14 cellular contexts compared by ENCODE assay signal in the genomic region with DNA sequence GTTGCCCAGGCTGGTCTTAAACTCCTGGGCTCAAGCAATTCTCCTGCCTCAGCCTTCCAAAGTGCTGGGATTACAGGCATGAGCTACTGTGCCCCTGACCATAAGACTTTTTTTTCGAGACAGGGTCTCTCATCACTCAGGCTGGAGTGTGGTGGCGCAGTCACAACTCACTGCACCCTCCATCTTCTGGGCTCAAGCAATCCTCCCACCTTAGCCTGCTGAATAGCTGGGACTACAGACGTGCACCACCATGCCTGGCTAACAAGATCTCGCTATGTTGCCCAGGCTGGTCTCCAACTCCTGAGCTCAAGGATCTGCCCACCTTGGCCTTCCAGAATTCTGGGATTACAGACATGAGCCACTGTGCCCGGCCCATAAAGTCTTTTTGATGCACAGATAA. TPM values are rescaled to one million over a fixed set of nuclear protein-coding genes. Genes with fewer than 3 reads are reported as not detected.
DNase-seq lines count a peak whose midpoint lies in the region; ATAC-seq and TF ChIP-seq lines count a peak whose summit lies in the region.
"Had no signal": no experiment of that assay in that cellular context is flagged by ENCODE, and none has a peak within 500 bp of the region (broad histone marks: within the 10 kb centered on the region; RNA-seq: fewer than 3 reads in every experiment).

No MANE protein-coding gene starts in this region.

- H3K36me3 Mint-ChIP-seq in brain (peaks cover 17% of the 10 kb centered on the region), nephron progenitor cell (ENCODE audit: low read depth) (peaks cover 23% of the 10 kb centered on the region)

- H3K27ac ChIP-seq in SK-N-SH (ENCODE audit: low read depth in 2 of 2, low read length in 1 of 2) (no peak overlapping the region), HCT116 (ENCODE audit: low read depth, low read length) (no peak overlapping the region), Peyer's patch (no peak overlapping the region)

- peaks cover 36% of the 10 kb centered on the region for H3F3A ChIP-seq in SK-N-SH (replicated peaks; ENCODE audit: insufficient read depth)

- DNase-seq in SK-N-SH (no peak), HCT116 (ENCODE audit: low read depth, low spot score) (no peak), nephron progenitor cell (no peak), SK-N-DZ (ENCODE audit: low spot score) (no peak), EL (no peak), Peyer's patch (no peak)
- DNase-seq: 8988T, activated gamma-delta T cell treated with Interleukin-2 at 50 U/mL for 16 hours, esophagus squamous epithelium, GF-D8, small intestine had no signal

- TF ChIP-seq CTCF in SK-N-SH (IDR thresholded peaks at IDR 0.05) = no peak
- TF ChIP-seq CTCF in HCT116 (IDR thresholded peaks at IDR 0.05 in 2 of 3, conservative IDR thresholded peaks at IDR 0.05 in 1 of 3; ENCODE audit: borderline replicate concordance in 1 of 3, insufficient read depth in 1 of 3, low read depth in 2 of 3, low read length in 2 of 3) = no peak
- TF ChIP-seq CTCF in brain (conservative IDR thresholded peaks at IDR 0.05) = no peak
- TF ChIP-seq CTCF in nephron progenitor cell (IDR thresholded peaks at IDR 0.05) = no peak
- no peak for TF ChIP-seq CTCF in Peyer's patch (IDR thresholded peaks at IDR 0.05)

- CTCF ChIA-PET in SK-N-SH (lab: Yijun Ruan, JAX) = interaction anchor here (1.3 to 4.4 kb wide), 5 partner anchors 10 to 54 kb away, joined by 4 to 67 read pairs (median 5); partner anchors contain the start of genes CDC42SE1, MINDY1 and MLLT11
- CTCF ChIA-PET in HCT116 (lab: Charles Lee) = no interaction called here

- H3K9me3 Mint-ChIP-seq in brain = no peaks in the 10 kb centered on the region
- no peaks in the 10 kb centered on the region for H3K9me3 Mint-ChIP-seq in nephron progenitor cell

- TF ChIP-seq RAD21 in SK-N-SH (IDR thresholded peaks at IDR 0.05; ENCODE audit: low read length) (no peak), HCT116 (IDR thresholded peaks at IDR 0.05; ENCODE audit: low read depth) (no peak)

- ATAC-seq in SK-N-SH treated with all-trans-retinoic acid at 6 μM for 48 hours (no peak), HCT116 (no peak)
- ATAC-seq: activated CD4-positive, CD25-positive, alpha-beta regulatory T cell treated with anti-CD3 and anti-CD28 coated beads, Interleukin-2, amount 50 U/mL, for 24 hours had no signal

- no peak for TF ChIP-seq POLR2A in HCT116 (IDR thresholded peaks at IDR 0.05; ENCODE audit: borderline replicate concordance, extremely low read depth, insufficient read depth, insufficient read length)
- TF ChIP-seq POLR2A in Peyer's patch (IDR thresholded peaks at IDR 0.05) = no peak

- peak overlapping the region; percentile 58 to 97 (median 62) for H3K4me3 Mint-ChIP-seq in brain
- H3K4me3 Mint-ChIP-seq in nephron progenitor cell = peak overlapping the region; percentile 95

- no peaks in the 10 kb centered on the region for H4K20me1 ChIP-seq in SK-N-SH (ENCODE audit: insufficient read depth)
- H4K20me1 ChIP-seq in HCT116 (ENCODE audit: insufficient read depth) = no peaks in the 10 kb centered on the region

- no peaks in the 10 kb centered on the region for H3K27me3 ChIP-seq in SK-N-SH (ENCODE audit: insufficient read depth)
- H3K27me3 ChIP-seq in HCT116 (ENCODE audit: insufficient read depth, low read length) = no peaks in the 10 kb centered on the region
- no peaks in the 10 kb centered on the region for H3K27me3 ChIP-seq in Peyer's patch
- H3K27me3 ChIP-seq: esophagus squamous epithelium had no signal

- H3K9ac ChIP-seq in SK-N-SH = no peak overlapping the region
- H3K9ac ChIP-seq in HCT116 (ENCODE audit: low read length) = no peak overlapping the region

- no peak for TF ChIP-seq EP300 in SK-N-SH (IDR thresholded peaks at IDR 0.05; ENCODE audit: borderline replicate concordance in 1 of 2, low read depth in 1 of 2, low read length in 1 of 2)

- POLR2A ChIA-PET in SK-N-SH (lab: Yijun Ruan, JAX) (interaction anchor here (3.5 kb wide), 1 partner anchor 10 kb away, joined by 24 read pairs; the partner anchor contains the start of genes CDC42SE1 and MLLT11), HCT116 (lab: Charles Lee) (no interaction called here)

- H3K4me2 ChIP-seq in SK-N-SH = peak overlapping the region; percentile 95; the same call in 1 of the 2 replicates
- H3K4me2 ChIP-seq in HCT116 (ENCODE audit: low read length) = no peak overlapping the region

- H3K9me3 ChIP-seq in SK-N-SH = no peaks in the 10 kb centered on the region
- H3K9me3 ChIP-seq in HCT116 (ENCODE audit: control insufficient read depth in 1 of 2, insufficient read depth in 1 of 2, low read depth in 1 of 2, low read length in 2 of 2) = no peaks in the 10 kb centered on the region
- no peaks in the 10 kb centered on the region for H3K9me3 ChIP-seq in Peyer's patch
- H3K9me3 ChIP-seq: esophagus squamous epithelium had no signal

- H3K27ac Mint-ChIP-seq in brain (peak overlapping the region in 3 of 5 experiments; percentile 61 to 99 (median 80)), nephron progenitor cell (no peak overlapping the region)

- H3K79me2 ChIP-seq in SK-N-SH (ENCODE audit: insufficient read depth) (peaks cover 15% of the 10 kb centered on the region; the same call in 1 of the 2 replicates), HCT116 (ENCODE audit: insufficient read depth, low read length) (no peaks in the 10 kb centered on the region)

- peaks cover 34 to 41% of the 10 kb centered on the region in 2 experiments for H3K36me3 ChIP-seq in SK-N-SH (replicated peaks in 1 of 2; ENCODE audit: control insufficient read depth in 1 of 2, insufficient read depth in 2 of 2, low read length in 1 of 2)
- peaks cover 11 to 24% of the 10 kb centered on the region in 2 experiments; a peak in 3 of 4 replicates for H3K36me3 ChIP-seq in HCT116 (ENCODE audit: control insufficient read depth in 1 of 2, insufficient read depth in 2 of 2, low read length in 2 of 2)
- peaks cover 0 to 31% (median 1%) of the 10 kb centered on the region in 3 donors for H3K36me3 ChIP-seq in Peyer's patch

- H2AFZ ChIP-seq in SK-N-SH (ENCODE audit: low read depth) (no peak overlapping the region), HCT116 (ENCODE audit: low read depth, low read length, poor library complexity, severe bottlenecking) (no peak overlapping the region)

- peaks cover 39% of the 10 kb centered on the region for H3K4me1 Mint-ChIP-seq in brain
- peaks cover 59% of the 10 kb centered on the region for H3K4me1 Mint-ChIP-seq in nephron progenitor cell

- H3K4me3 ChIP-seq in SK-N-SH (ENCODE audit: low read depth in 2 of 2, low read length in 1 of 2) (no peak overlapping the region), HCT116 (replicated peaks in 1 of 2; ENCODE audit: low read depth in 1 of 2, low read length in 2 of 2) (no peak overlapping the region), Peyer's patch (no peak overlapping the region)

- BruUV-seq in HCT116 (replicated peaks; lab: Mats Ljungman, UMichigan) = no TSS peak

- H3K27me3 Mint-ChIP-seq in brain = peaks cover 5% of the 10 kb centered on the region
- H3K27me3 Mint-ChIP-seq in nephron progenitor cell (ENCODE audit: low read depth, poor library complexity) = peaks cover 3% of the 10 kb centered on the region

- intact Hi-C loops in HCT116 (cut with micrococcal nuclease) = no loop called here

- WGBS in SK-N-SH (ENCODE audit: low lambda C conversion rate) = 100% methylated on average over 1 of the region's 5 CpGs

- RAD21 ChIA-PET in HCT116 (lab: Charles Lee; ENCODE audit: low non-redundant PET in 1 of 2, low total read pairs in 2 of 2, uncharacterized antibody in 2 of 2, unreplicated experiment in 2 of 2) = no interaction called here

- H3K4me1 ChIP-seq in SK-N-SH (ENCODE audit: control insufficient read depth in 1 of 2, insufficient read depth in 2 of 2, low read depth in 1 of 2, low read length in 1 of 2) (peaks cover 0 to 12% of the 10 kb centered on the region in 2 experiments; a peak in 2 of 4 replicates), HCT116 (ENCODE audit: control insufficient read depth in 1 of 2, insufficient read depth in 2 of 2, low read length in 2 of 2) (no peaks in the 10 kb centered on the region), Peyer's patch (peaks cover 0 to 18% (median 2%) of the 10 kb centered on the region in 4 donors)

- H3K9me2 ChIP-seq in SK-N-SH = no peaks in the 10 kb centered on the region
- no peaks in the 10 kb centered on the region for H3K9me2 ChIP-seq in HCT116 (ENCODE audit: insufficient read depth)

RNA-seq across cellular contexts. Expression of gene C1orf56, which starts 1.9 kb away (rescaled TPM):
- 3.0 and 5.5 TPM in 2 replicates for polyA plus RNA-seq in SK-N-SH (2012; rRNA removed)
- 2.7 and 4.0 TPM in 2 replicates for polyA plus RNA-seq in SK-N-SH (2012; cell fraction: cytosol; rRNA removed)
- 3.7 and 4.0 TPM in 2 replicates for polyA plus RNA-seq in SK-N-SH (2012; cell fraction: nucleus; rRNA removed)
- total RNA-seq in HCT116 (2021; ENCODE audit: unreplicated experiment) = not detected
- polyA plus RNA-seq in HCT116 (2012) = 0.15 and 0.31 TPM in 2 replicates
- 16.2 TPM for polyA plus RNA-seq in brain (ENCODE audit: insufficient read depth, low read depth, low replicate concordance)
- polyA plus RNA-seq in SK-N-DZ (2014; cell fraction: cytosol; rRNA removed) = 4.8 TPM in 2 replicates
- polyA plus RNA-seq in SK-N-DZ (2014; cell fraction: nucleus; rRNA removed) = 1.7 and 4.7 TPM in 2 replicates
- 1 to 10 TPM in 3 of 4 donors, not detected in 1; 1.3 to 2.5 (median 1.4) TPM for total RNA-seq in Peyer's patch

RNA-seq across cellular contexts. Expression of gene CDC42SE1, which starts 10.0 kb away (rescaled TPM):
- polyA plus RNA-seq in SK-N-SH (2012; rRNA removed) (47.8 and 65.6 TPM in 2 replicates), brain (ENCODE audit: insufficient read depth, low read depth, low replicate concordance) (63.4 TPM)
- 40.3 and 44.2 TPM in 2 replicates for polyA plus RNA-seq in SK-N-SH (2012; cell fraction: cytosol; rRNA removed)
- 150 and 180 TPM in 2 replicates for polyA plus RNA-seq in SK-N-SH (2012; cell fraction: nucleus; rRNA removed)
- total RNA-seq in HCT116 (2021; ENCODE audit: unreplicated experiment) (50.5 TPM), Peyer's patch (10 to 100 TPM; 48.6 to 87.5 (median 58.6) TPM)
- 25.2 and 30.7 TPM in 2 replicates for polyA plus RNA-seq in HCT116 (2012)
- polyA plus RNA-seq in SK-N-DZ (2014; cell fraction: cytosol; rRNA removed) = 49.0 and 50.5 TPM in 2 replicates
- polyA plus RNA-seq in SK-N-DZ (2014; cell fraction: nucleus; rRNA removed) = 53.6 and 68.4 TPM in 2 replicates

RNA-seq across cellular contexts. Expression of gene MLLT11, which starts 10.7 kb away (rescaled TPM):
- polyA plus RNA-seq in SK-N-SH (2012; rRNA removed) (26.7 and 33.8 TPM in 2 replicates), brain (ENCODE audit: insufficient read depth, low read depth, low replicate concordance) (145 TPM)
- polyA plus RNA-seq in SK-N-SH (2012; cell fraction: cytosol; rRNA removed) = 39.0 and 44.0 TPM in 2 replicates
- polyA plus RNA-seq in SK-N-SH (2012; cell fraction: nucleus; rRNA removed) = 15.6 and 19.4 TPM in 2 replicates
- total RNA-seq in HCT116 (2021; ENCODE audit: unreplicated experiment) (0.17 TPM), Peyer's patch (under 1 TPM in 2 of 4 donors, not detected in 2; 0.27 to 0.95 TPM)
- 0.41 and 0.91 TPM in 2 replicates for polyA plus RNA-seq in HCT116 (2012)
- polyA plus RNA-seq in SK-N-DZ (2014; cell fraction: cytosol; rRNA removed) = 136 and 163 TPM in 2 replicates
- polyA plus RNA-seq in SK-N-DZ (2014; cell fraction: nucleus; rRNA removed) = 59.5 and 62.3 TPM in 2 replicates

RNA-seq across cellular contexts. Expression of gene BNIPL, which starts 13.1 kb away (rescaled TPM):
- polyA plus RNA-seq in SK-N-SH (2012; rRNA removed) (0.12 and 0.16 TPM in 2 replicates), brain (ENCODE audit: insufficient read depth, low read depth, low replicate concordance) (0.53 TPM)
- polyA plus RNA-seq in SK-N-SH (2012; cell fraction: cytosol; rRNA removed) = 0.08 and 0.10 TPM in 2 replicates
- 1.7 and 1.8 TPM in 2 replicates for polyA plus RNA-seq in SK-N-SH (2012; cell fraction: nucleus; rRNA removed)
- total RNA-seq in HCT116 (2021; ENCODE audit: unreplicated experiment) (0.86 TPM), Peyer's patch (1 to 10 TPM in 2 of 4 donors, under 1 TPM in 1, not detected in 1; 0.70 to 8.4 (median 3.6) TPM)
- polyA plus RNA-seq in HCT116 (2012) = 0.82 and 0.85 TPM in 2 replicates
- 1.9 and 2.1 TPM in 2 replicates for polyA plus RNA-seq in SK-N-DZ (2014; cell fraction: cytosol; rRNA removed)
- 5.0 and 10.3 TPM in 2 replicates for polyA plus RNA-seq in SK-N-DZ (2014; cell fraction: nucleus; rRNA removed)

RNA-seq across cellular contexts. Expression of gene GABPB2, which starts 21.1 kb away (rescaled TPM):
- polyA plus RNA-seq in SK-N-SH (2012; rRNA removed) = 2.4 and 3.9 TPM in 2 replicates
- polyA plus RNA-seq in SK-N-SH (2012; cell fraction: cytosol; rRNA removed) = 2.3 and 2.6 TPM in 2 replicates
- 4.2 and 6.1 TPM in 2 replicates for polyA plus RNA-seq in SK-N-SH (2012; cell fraction: nucleus; rRNA removed)
- total RNA-seq in HCT116 (2021; ENCODE audit: unreplicated experiment) = 7.7 TPM
- polyA plus RNA-seq in HCT116 (2012) = 6.5 and 6.6 TPM in 2 replicates
- polyA plus RNA-seq in brain (ENCODE audit: insufficient read depth, low read depth, low replicate concordance) = 5.5 TPM
- polyA plus RNA-seq in SK-N-DZ (2014; cell fraction: cytosol; rRNA removed) = 1.6 and 2.1 TPM in 2 replicates
- polyA plus RNA-seq in SK-N-DZ (2014; cell fraction: nucleus; rRNA removed) = 1.2 and 1.3 TPM in 2 replicates
- 10 to 100 TPM in 3 of 4 donors, 1 to 10 TPM in 1; 7.9 to 32.2 (median 15.8) TPM for total RNA-seq in Peyer's patch
